ENCODE assay signal across 2 cellular contexts in the genomic region with DNA sequence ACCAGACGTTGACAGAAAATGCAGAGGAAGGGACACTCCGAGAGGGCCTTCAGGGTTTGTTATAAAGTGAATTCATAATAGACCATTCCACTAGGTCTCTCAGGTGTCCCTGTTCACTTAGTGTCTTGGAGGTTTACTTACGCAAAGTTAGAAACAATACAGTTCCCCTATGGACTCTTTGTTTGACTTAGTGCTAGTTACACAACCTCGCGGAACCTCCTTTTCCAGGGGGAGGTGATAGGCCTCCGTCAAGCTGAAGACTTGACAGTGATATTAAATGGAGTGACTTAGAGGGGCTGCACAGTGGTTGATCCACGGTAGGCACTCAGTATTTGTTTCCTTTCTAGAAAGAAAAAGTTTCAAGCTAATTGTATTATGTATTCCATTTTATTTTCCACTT.
TF ChIP-seq lines count a peak whose summit lies in the region.

No MANE protein-coding gene starts in this region.

TF ChIP-seq in IMR-90, 13 proteins besides CTCF, POLR2A, EP300 and RAD21:
- TF ChIP-seq, protein P1, sequence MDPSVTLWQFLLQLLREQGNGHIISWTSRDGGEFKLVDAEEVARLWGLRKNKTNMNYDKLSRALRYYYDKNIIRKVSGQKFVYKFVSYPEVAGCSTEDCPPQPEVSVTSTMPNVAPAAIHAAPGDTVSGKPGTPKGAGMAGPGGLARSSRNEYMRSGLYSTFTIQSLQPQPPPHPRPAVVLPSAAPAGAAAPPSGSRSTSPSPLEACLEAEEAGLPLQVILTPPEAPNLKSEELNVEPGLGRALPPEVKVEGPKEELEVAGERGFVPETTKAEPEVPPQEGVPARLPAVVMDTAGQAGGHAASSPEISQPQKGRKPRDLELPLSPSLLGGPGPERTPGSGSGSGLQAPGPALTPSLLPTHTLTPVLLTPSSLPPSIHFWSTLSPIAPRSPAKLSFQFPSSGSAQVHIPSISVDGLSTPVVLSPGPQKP (IDR thresholded peaks at IDR 0.05; ENCODE audit: borderline replicate concordance, low read depth, low read length), result no peak
- TF ChIP-seq RFX5 (IDR thresholded peaks at IDR 0.05; ENCODE audit: low read depth, low read length) (no peak), FOS (IDR thresholded peaks at IDR 0.05; ENCODE audit: low read depth, low read length) (no peak), MAZ (IDR thresholded peaks at IDR 0.05; ENCODE audit: borderline replicate concordance, low read depth, low read length) (no peak), RCOR1 (IDR thresholded peaks at IDR 0.05; ENCODE audit: insufficient replicate concordance, low read length) (no peak), CHD1 (IDR thresholded peaks at IDR 0.05; ENCODE audit: low read depth, low read length) (no peak), MXI1 (IDR thresholded peaks at IDR 0.05; ENCODE audit: borderline replicate concordance, low read depth, low read length) (no peak), MAFK (IDR thresholded peaks at IDR 0.05; ENCODE audit: low read depth, low read length) (no peak)

TF ChIP-seq in GM12878, 131 proteins besides CTCF, POLR2A, EP300 and RAD21:
- TF ChIP-seq, protein P2, sequence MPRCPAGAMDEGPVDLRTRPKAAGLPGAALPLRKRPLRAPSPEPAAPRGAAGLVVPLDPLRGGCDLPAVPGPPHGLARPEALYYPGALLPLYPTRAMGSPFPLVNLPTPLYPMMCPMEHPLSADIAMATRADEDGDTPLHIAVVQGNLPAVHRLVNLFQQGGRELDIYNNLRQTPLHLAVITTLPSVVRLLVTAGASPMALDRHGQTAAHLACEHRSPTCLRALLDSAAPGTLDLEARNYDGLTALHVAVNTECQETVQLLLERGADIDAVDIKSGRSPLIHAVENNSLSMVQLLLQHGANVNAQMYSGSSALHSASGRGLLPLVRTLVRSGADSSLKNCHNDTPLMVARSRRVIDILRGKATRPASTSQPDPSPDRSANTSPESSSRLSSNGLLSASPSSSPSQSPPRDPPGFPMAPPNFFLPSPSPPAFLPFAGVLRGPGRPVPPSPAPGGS (IDR thresholded peaks at IDR 0.05; ENCODE audit: borderline replicate concordance, insufficient read depth, low read depth, low read length, poor library complexity, severe bottlenecking), result no peak
- TF ChIP-seq IKZF2 (IDR thresholded peaks at IDR 0.05) (no peak), NFXL1 (IDR thresholded peaks at IDR 0.05; ENCODE audit: borderline replicate concordance) (no peak), POLR2AphosphoS5 (IDR thresholded peaks at IDR 0.05; ENCODE audit: low read length) (no peak), ZNF274 (IDR thresholded peaks at IDR 0.05; ENCODE audit: insufficient read depth, insufficient read length) (no peak), EZH2 (IDR thresholded peaks at IDR 0.05; ENCODE audit: borderline replicate concordance, control insufficient read depth, low read depth, low read length) (no peak)
- TF ChIP-seq, protein P3, sequence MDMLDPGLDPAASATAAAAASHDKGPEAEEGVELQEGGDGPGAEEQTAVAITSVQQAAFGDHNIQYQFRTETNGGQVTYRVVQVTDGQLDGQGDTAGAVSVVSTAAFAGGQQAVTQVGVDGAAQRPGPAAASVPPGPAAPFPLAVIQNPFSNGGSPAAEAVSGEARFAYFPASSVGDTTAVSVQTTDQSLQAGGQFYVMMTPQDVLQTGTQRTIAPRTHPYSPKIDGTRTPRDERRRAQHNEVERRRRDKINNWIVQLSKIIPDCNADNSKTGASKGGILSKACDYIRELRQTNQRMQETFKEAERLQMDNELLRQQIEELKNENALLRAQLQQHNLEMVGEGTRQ (IDR thresholded peaks at IDR 0.05; ENCODE audit: borderline replicate concordance, low read depth, low read length), result no peak
- TF ChIP-seq, protein P4, sequence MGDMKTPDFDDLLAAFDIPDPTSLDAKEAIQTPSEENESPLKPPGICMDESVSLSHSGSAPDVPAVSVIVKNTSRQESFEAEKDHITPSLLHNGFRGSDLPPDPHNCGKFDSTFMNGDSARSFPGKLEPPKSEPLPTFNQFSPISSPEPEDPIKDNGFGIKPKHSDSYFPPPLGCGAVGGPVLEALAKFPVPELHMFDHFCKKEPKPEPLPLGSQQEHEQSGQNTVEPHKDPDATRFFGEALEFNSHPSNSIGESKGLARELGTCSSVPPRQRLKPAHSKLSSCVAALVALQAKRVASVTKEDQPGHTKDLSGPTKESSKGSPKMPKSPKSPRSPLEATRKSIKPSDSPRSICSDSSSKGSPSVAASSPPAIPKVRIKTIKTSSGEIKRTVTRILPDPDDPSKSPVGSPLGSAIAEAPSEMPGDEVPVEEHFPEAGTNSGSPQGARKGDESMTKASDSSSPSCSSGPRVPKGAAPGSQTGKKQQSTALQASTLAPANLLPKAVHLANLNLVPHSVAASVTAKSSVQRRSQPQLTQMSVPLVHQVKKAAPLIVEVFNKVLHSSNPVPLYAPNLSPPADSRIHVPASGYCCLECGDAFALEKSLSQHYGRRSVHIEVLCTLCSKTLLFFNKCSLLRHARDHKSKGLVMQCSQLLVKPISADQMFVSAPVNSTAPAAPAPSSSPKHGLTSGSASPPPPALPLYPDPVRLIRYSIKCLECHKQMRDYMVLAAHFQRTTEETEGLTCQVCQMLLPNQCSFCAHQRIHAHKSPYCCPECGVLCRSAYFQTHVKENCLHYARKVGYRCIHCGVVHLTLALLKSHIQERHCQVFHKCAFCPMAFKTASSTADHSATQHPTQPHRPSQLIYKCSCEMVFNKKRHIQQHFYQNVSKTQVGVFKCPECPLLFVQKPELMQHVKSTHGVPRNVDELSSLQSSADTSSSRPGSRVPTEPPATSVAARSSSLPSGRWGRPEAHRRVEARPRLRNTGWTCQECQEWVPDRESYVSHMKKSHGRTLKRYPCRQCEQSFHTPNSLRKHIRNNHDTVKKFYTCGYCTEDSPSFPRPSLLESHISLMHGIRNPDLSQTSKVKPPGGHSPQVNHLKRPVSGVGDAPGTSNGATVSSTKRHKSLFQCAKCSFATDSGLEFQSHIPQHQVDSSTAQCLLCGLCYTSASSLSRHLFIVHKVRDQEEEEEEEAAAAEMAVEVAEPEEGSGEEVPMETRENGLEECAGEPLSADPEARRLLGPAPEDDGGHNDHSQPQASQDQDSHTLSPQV (IDR thresholded peaks at IDR 0.05), result no peak
